In the genomic region with DNA sequence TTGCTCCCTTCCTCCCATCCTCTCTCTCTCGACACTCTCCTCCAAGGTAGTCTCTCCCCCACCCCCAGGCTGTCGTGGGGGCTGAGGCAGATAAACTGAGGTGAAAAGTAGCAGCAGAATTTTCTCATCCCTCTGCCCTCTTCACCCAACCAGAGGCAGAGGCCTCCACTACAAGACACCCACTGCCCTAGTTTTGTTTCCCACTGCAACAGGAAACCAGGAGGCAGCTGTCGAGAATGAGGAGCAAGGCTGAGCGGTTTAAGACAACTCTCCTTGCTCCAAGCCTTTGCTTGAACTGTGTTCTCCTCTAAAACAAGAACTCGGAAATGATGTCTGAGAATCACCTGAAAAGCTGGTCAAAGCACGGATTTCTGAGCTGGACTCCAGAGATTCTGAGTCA, we compare ENCODE assay signal across 22 cellular contexts. TPM values are rescaled to one million over a fixed set of nuclear protein-coding genes. Genes with fewer than 3 reads are reported as not detected.
"Had no signal": no experiment of that assay in that cellular context is flagged by ENCODE, and none has a peak within 500 bp of the region (broad histone marks: within the 10 kb centered on the region; RNA-seq: fewer than 3 reads in every experiment).

No MANE protein-coding gene starts in this region.

- H3K27ac ChIP-seq: hepatocyte, left ventricle myocardium inferior, lower lobe of right lung, stomach, thoracic aorta, transverse colon had no signal

- H3K4me3 Mint-ChIP-seq: endodermal cell; memory B cell; mesothelial cell of epicardium; natural killer cell treated with Interleukin-12 subunit alpha and Interleukin-12 subunit beta and Interleukin-15 and Interleukin-18, amount 100 ng/mL, for 72 hours had no signal

- H3K4me2 ChIP-seq: hepatocyte had no signal

- ATAC-seq: left cardiac atrium, lower lobe of right lung, sciatic nerve had no signal

- H3K79me2 ChIP-seq: hepatocyte had no signal

- H3K4me3 ChIP-seq: hepatocyte, left ventricle myocardium inferior, lower lobe of right lung, stomach, thoracic aorta, transverse colon had no signal

- H3K4me1 ChIP-seq: lower lobe of right lung had no signal

- H3K9me3 Mint-ChIP-seq: endodermal cell; memory B cell; mesothelial cell of epicardium; natural killer cell treated with Interleukin-12 subunit alpha and Interleukin-12 subunit beta and Interleukin-15 and Interleukin-18, amount 100 ng/mL, for 72 hours had no signal

- H2AFZ ChIP-seq: hepatocyte had no signal

- H3K36me3 ChIP-seq: left ventricle myocardium inferior, lower lobe of right lung, stomach, thoracic aorta, transverse colon had no signal

- H3K9me3 ChIP-seq: left ventricle myocardium inferior, lower lobe of right lung, stomach, thoracic aorta, transverse colon had no signal

- DNase-seq: effector CD4-positive, alpha-beta T cell; endodermal cell; erythroblast; foreskin melanocyte; head of caudate nucleus; kidney; left cardiac atrium; left ventricle myocardium inferior; lower lobe of right lung; posterior cingulate gyrus; stimulated activated CD4-positive, alpha-beta T cell treated with anti-CD3 and anti-CD28 coated beads, Interleukin-2, amount 100 ng/mL, for 24 hours; stimulated activated naive CD4-positive, alpha-beta T cell; stomach; substantia nigra; transverse colon had no signal

- H3K36me3 Mint-ChIP-seq: memory B cell; mesothelial cell of epicardium; natural killer cell treated with Interleukin-12 subunit alpha and Interleukin-12 subunit beta and Interleukin-15 and Interleukin-18, amount 100 ng/mL, for 72 hours had no signal

- H3K27ac Mint-ChIP-seq: endodermal cell; memory B cell; mesothelial cell of epicardium; natural killer cell treated with Interleukin-12 subunit alpha and Interleukin-12 subunit beta and Interleukin-15 and Interleukin-18, amount 100 ng/mL, for 72 hours had no signal

- H3K27me3 ChIP-seq: hepatocyte, stomach, transverse colon had no signal

- H3K4me1 Mint-ChIP-seq: memory B cell had no signal

RNA-seq across cellular contexts. Expression of a gene that starts 13.6 kb away (rescaled TPM):
- total RNA-seq: osteocyte had no signal
